In genomic region chr7:106450716-106451115, GRCh38 we compare ENCODE assay signal across 18 cellular contexts.
"Had no signal": no experiment of that assay in that cellular context is flagged by ENCODE, and none has a peak within 500 bp of the region (broad histone marks: within the 10 kb centered on the region; RNA-seq: fewer than 3 reads in every experiment).

No MANE protein-coding gene starts in this region.

- H3K27me3 ChIP-seq: left lung, right atrium auricular region, suprapubic skin, transverse colon, vagina had no signal

- H3K36me3 ChIP-seq: left lung, prostate gland, right atrium auricular region, suprapubic skin, transverse colon, vagina had no signal

- H3K4me3 Mint-ChIP-seq: activated naive CD8-positive, alpha-beta T cell; nephron progenitor cell; T-helper 17 cell had no signal

- H3K27ac Mint-ChIP-seq: activated naive CD8-positive, alpha-beta T cell; nephron progenitor cell; T-helper 17 cell had no signal

- DNase-seq: activated CD4-positive, alpha-beta T cell treated with anti-CD3 and anti-CD28 coated beads, Interleukin-2, amount 50 U/mL, for 4 hours; activated gamma-delta T cell; amniotic stem cell; dermis blood vessel endothelial cell; effector memory CD4-positive, alpha-beta T cell; left lung; nephron progenitor cell; stimulated activated CD4-positive, alpha-beta T cell treated with anti-CD3 and anti-CD28 coated beads, Interleukin-2, amount 100 ng/mL, for 24 hours; stimulated activated naive CD8-positive, alpha-beta T cell treated with anti-CD3 and anti-CD28 coated beads, Interleukin-15, Interleukin-2, amounts not matched to agents 100 U/mL and 50 U/mL, for 24 hours; T-helper 17 cell; transverse colon had no signal

- H3K27ac ChIP-seq: prostate gland, right atrium auricular region, suprapubic skin, transverse colon, vagina had no signal

- H3K4me1 ChIP-seq: prostate gland, right atrium auricular region, transverse colon, vagina had no signal

- ATAC-seq: left lung; stimulated activated naive CD8-positive, alpha-beta T cell treated with anti-CD3 and anti-CD28 coated beads, Interleukin-15, Interleukin-2, amounts not matched to agents 100 U/mL and 50 U/mL, for 24 hours; T-helper 17 cell had no signal

- H3K4me3 ChIP-seq: left lung, prostate gland, right atrium auricular region, suprapubic skin, transverse colon, vagina had no signal

- H3K9me3 ChIP-seq: prostate gland, suprapubic skin, vagina had no signal

- FAIRE-seq: endothelial cell of umbilical vein, frontal cortex had no signal

- H3K4me1 Mint-ChIP-seq: nephron progenitor cell, T-helper 17 cell had no signal
